Comparison of ENCODE assay signal across 2 cellular contexts in the genomic region with DNA sequence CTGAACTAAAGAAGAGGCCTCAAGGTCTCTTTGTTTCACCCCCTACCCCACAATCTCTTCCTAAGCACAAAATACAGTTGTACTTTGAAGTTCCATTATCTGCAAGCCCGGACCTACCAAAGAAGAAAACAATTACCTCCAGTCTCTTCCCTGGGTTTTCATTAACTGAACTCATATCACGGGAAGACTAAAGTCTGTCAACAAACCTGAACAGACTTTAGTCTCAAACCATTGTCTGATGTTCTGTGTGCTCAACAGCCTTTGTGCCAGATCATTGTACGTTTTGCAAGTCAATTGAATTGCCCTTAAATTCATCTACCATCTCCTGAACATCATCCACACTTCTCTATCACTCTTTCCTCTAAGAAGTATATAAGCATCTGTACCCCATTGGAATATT.
TF ChIP-seq lines count a peak whose summit lies in the region.

No MANE protein-coding gene starts in this region.

TF ChIP-seq in HepG2, 621 proteins besides CTCF, POLR2A, EP300 and RAD21:
- TF ChIP-seq, protein P1, sequence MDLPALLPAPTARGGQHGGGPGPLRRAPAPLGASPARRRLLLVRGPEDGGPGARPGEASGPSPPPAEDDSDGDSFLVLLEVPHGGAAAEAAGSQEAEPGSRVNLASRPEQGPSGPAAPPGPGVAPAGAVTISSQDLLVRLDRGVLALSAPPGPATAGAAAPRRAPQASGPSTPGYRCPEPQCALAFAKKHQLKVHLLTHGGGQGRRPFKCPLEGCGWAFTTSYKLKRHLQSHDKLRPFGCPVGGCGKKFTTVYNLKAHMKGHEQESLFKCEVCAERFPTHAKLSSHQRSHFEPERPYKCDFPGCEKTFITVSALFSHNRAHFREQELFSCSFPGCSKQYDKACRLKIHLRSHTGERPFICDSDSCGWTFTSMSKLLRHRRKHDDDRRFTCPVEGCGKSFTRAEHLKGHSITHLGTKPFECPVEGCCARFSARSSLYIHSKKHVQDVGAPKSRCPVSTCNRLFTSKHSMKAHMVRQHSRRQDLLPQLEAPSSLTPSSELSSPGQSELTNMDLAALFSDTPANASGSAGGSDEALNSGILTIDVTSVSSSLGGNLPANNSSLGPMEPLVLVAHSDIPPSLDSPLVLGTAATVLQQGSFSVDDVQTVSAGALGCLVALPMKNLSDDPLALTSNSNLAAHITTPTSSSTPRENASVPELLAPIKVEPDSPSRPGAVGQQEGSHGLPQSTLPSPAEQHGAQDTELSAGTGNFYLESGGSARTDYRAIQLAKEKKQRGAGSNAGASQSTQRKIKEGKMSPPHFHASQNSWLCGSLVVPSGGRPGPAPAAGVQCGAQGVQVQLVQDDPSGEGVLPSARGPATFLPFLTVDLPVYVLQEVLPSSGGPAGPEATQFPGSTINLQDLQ (CRISPR knock-in tag; IDR thresholded peaks at IDR 0.05) = no peak
- no peak for TF ChIP-seq SOX6 (IDR thresholded peaks at IDR 0.05)
- peak; percentile 48 for TF ChIP-seq SOX6 (CRISPR knock-in tag; IDR thresholded peaks at IDR 0.05)
- TF ChIP-seq SOX13 (IDR thresholded peaks at IDR 0.05) = 0 out of 2 replicates have a peak, but pooled peaks have one; percentile 31
- TF ChIP-seq SOX13 (CRISPR knock-in tag; conservative IDR thresholded peaks at IDR 0.05 in 1 of 2, IDR thresholded peaks at IDR 0.05 in 1 of 2) = peak in 1 of 2 experiments; percentile 86; a peak in 2 of 4 replicates
- TF ChIP-seq ZNF230 (CRISPR knock-in tag; IDR thresholded peaks at IDR 0.05) = no peak
- peak; percentile 75 for TF ChIP-seq SOX5 (CRISPR knock-in tag; IDR thresholded peaks at IDR 0.05; ENCODE audit: borderline replicate concordance)

TF ChIP-seq in IMR-90, 13 proteins besides CTCF, POLR2A, EP300 and RAD21:
- TF ChIP-seq BHLHE40 (IDR thresholded peaks at IDR 0.05; ENCODE audit: low read depth, low read length) (no peak), MXI1 (IDR thresholded peaks at IDR 0.05; ENCODE audit: borderline replicate concordance, low read depth, low read length) (no peak), RCOR1 (IDR thresholded peaks at IDR 0.05; ENCODE audit: insufficient replicate concordance, low read length) (no peak), MAZ (IDR thresholded peaks at IDR 0.05; ENCODE audit: borderline replicate concordance, low read depth, low read length) (no peak), FOS (IDR thresholded peaks at IDR 0.05; ENCODE audit: low read depth, low read length) (no peak), NFE2L2 (IDR thresholded peaks at IDR 0.05; ENCODE audit: low read depth, low read length) (no peak)
- TF ChIP-seq, protein P2, sequence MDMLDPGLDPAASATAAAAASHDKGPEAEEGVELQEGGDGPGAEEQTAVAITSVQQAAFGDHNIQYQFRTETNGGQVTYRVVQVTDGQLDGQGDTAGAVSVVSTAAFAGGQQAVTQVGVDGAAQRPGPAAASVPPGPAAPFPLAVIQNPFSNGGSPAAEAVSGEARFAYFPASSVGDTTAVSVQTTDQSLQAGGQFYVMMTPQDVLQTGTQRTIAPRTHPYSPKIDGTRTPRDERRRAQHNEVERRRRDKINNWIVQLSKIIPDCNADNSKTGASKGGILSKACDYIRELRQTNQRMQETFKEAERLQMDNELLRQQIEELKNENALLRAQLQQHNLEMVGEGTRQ (IDR thresholded peaks at IDR 0.05; ENCODE audit: low read depth, low read length) = no peak
- TF ChIP-seq, protein P3, sequence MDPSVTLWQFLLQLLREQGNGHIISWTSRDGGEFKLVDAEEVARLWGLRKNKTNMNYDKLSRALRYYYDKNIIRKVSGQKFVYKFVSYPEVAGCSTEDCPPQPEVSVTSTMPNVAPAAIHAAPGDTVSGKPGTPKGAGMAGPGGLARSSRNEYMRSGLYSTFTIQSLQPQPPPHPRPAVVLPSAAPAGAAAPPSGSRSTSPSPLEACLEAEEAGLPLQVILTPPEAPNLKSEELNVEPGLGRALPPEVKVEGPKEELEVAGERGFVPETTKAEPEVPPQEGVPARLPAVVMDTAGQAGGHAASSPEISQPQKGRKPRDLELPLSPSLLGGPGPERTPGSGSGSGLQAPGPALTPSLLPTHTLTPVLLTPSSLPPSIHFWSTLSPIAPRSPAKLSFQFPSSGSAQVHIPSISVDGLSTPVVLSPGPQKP (IDR thresholded peaks at IDR 0.05; ENCODE audit: borderline replicate concordance, low read depth, low read length) = no peak
